Comparison of ENCODE assay signal across 1 cellular context in genomic region chrX:133980832-133981588, GRCh38.
TF ChIP-seq lines count a peak whose summit lies in the region.

No MANE protein-coding gene starts in this region.

TF ChIP-seq in GM23338, 12 proteins besides CTCF, POLR2A, EP300 and RAD21 (continued from another document):
- TF ChIP-seq ZNF462 (CRISPR knock-in tag; IDR thresholded peaks at IDR 0.05) (no peak), ETS1 (IDR thresholded peaks at IDR 0.05) (no peak)
TF ChIP-seq in GM23338: peak in this region for 0.
